ENCODE assay signal across 1 cellular context in the genomic region with DNA sequence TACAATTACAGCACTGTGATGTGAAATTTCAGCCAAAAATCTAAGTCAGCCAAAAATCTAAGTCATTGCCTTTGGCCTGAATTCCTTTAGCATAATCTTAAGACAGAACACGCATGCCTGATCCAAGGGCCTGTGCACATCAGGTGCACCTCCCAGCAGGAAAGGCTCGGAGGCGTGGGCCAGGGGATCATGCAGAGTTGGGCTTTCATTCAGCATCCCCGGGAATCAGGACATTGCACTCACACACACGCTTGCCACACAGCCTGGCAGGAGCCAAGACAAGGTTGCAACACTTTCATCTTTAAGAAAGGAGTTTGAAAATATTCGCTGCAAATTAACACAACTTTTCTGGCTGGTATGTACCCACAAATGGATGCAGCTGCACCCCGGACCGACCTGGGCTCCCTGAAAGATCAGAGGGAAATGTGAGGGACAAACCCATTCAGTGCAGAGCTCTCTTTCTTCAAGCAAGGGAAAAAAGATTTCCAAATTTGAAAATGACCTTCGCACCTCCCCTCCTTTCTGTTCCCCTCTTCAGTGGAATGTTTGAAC.
TF ChIP-seq lines count a peak whose summit lies in the region.

No MANE protein-coding gene starts in this region.

TF ChIP-seq in HepG2, 621 proteins besides CTCF, POLR2A, EP300 and RAD21 (continued from another document):
- peak; percentile 90; the same call in 1 of the 2 replicates for TF ChIP-seq SSRP1 (CRISPR knock-in tag; IDR thresholded peaks at IDR 0.05)
- TF ChIP-seq TRAFD1 (CRISPR knock-in tag; IDR thresholded peaks at IDR 0.05; ENCODE audit: borderline replicate concordance) = no peak
- no peak for TF ChIP-seq FOXC1 (CRISPR knock-in tag; IDR thresholded peaks at IDR 0.05; ENCODE audit: borderline replicate concordance)
- peak; percentile 83 for TF ChIP-seq CEBPB (IDR thresholded peaks at IDR 0.05; ENCODE audit: borderline replicate concordance, low read depth, low read length)
- 0 out of 2 replicates have a peak, but pooled peaks have one; percentile 1 for TF ChIP-seq POGZ (CRISPR knock-in tag; IDR thresholded peaks at IDR 0.05)
- no peak for TF ChIP-seq ZNF441 (CRISPR knock-in tag; IDR thresholded peaks at IDR 0.05; ENCODE audit: borderline replicate concordance)
- peak; percentile 26 for TF ChIP-seq MED8 (CRISPR knock-in tag; IDR thresholded peaks at IDR 0.05; ENCODE audit: insufficient replicate concordance)
- no peak for TF ChIP-seq FOXA3 (CRISPR knock-in tag; IDR thresholded peaks at IDR 0.05)
- TF ChIP-seq DNMT1 (CRISPR knock-in tag; IDR thresholded peaks at IDR 0.05) = no peak
- peak; percentile 55; the same call in 1 of the 2 replicates for TF ChIP-seq HNF4A (CRISPR knock-in tag; IDR thresholded peaks at IDR 0.05)
- no peak for TF ChIP-seq ZC3H4 (CRISPR knock-in tag; IDR thresholded peaks at IDR 0.05; ENCODE audit: borderline replicate concordance)
- no peak for TF ChIP-seq KLF6 (CRISPR knock-in tag; IDR thresholded peaks at IDR 0.05)
- TF ChIP-seq ZSCAN30 (CRISPR knock-in tag; IDR thresholded peaks at IDR 0.05) = no peak; the same call in 1 of the 2 replicates
- no peak for TF ChIP-seq HCFC1 (IDR thresholded peaks at IDR 0.05; ENCODE audit: low read depth, low read length)
- TF ChIP-seq ZNF670 (CRISPR knock-in tag; IDR thresholded peaks at IDR 0.05; ENCODE audit: borderline replicate concordance) = no peak
- no peak for TF ChIP-seq ZNF350 (CRISPR knock-in tag; IDR thresholded peaks at IDR 0.05; ENCODE audit: borderline replicate concordance, low read depth)
- TF ChIP-seq MYC (CRISPR knock-in tag; IDR thresholded peaks at IDR 0.05; ENCODE audit: borderline replicate concordance) = 0 out of 2 replicates have a peak, but pooled peaks have one; percentile 2
- 0 out of 2 replicates have a peak, but pooled peaks have one; percentile 6 for TF ChIP-seq BHLHE40 (IDR thresholded peaks at IDR 0.05; ENCODE audit: low read length)
- no peak for TF ChIP-seq TARDBP (CRISPR knock-in tag; IDR thresholded peaks at IDR 0.05)
- no peak for TF ChIP-seq ZNF160 (CRISPR knock-in tag; IDR thresholded peaks at IDR 0.05)
- peak; percentile 56; the same call in 1 of the 2 replicates for TF ChIP-seq RBFOX2 (IDR thresholded peaks at IDR 0.05; ENCODE audit: low read depth, low read length)
- TF ChIP-seq KLF15 (CRISPR knock-in tag; IDR thresholded peaks at IDR 0.05; ENCODE audit: borderline replicate concordance) = no peak
- TF ChIP-seq RFX3 (CRISPR knock-in tag; IDR thresholded peaks at IDR 0.05) = no peak
- no peak for TF ChIP-seq CENPT (CRISPR knock-in tag; IDR thresholded peaks at IDR 0.05; ENCODE audit: low read depth)
- no peak for TF ChIP-seq SMAD3 (CRISPR knock-in tag; IDR thresholded peaks at IDR 0.05)
- no peak for TF ChIP-seq LCORL (IDR thresholded peaks at IDR 0.05)
- peak; percentile 84; the same call in 1 of the 2 replicates for TF ChIP-seq LCORL (CRISPR knock-in tag; IDR thresholded peaks at IDR 0.05)
- TF ChIP-seq ZNF317 (CRISPR knock-in tag; IDR thresholded peaks at IDR 0.05) = peak; percentile 29; the same call in 1 of the 2 replicates
- TF ChIP-seq, protein P1, sequence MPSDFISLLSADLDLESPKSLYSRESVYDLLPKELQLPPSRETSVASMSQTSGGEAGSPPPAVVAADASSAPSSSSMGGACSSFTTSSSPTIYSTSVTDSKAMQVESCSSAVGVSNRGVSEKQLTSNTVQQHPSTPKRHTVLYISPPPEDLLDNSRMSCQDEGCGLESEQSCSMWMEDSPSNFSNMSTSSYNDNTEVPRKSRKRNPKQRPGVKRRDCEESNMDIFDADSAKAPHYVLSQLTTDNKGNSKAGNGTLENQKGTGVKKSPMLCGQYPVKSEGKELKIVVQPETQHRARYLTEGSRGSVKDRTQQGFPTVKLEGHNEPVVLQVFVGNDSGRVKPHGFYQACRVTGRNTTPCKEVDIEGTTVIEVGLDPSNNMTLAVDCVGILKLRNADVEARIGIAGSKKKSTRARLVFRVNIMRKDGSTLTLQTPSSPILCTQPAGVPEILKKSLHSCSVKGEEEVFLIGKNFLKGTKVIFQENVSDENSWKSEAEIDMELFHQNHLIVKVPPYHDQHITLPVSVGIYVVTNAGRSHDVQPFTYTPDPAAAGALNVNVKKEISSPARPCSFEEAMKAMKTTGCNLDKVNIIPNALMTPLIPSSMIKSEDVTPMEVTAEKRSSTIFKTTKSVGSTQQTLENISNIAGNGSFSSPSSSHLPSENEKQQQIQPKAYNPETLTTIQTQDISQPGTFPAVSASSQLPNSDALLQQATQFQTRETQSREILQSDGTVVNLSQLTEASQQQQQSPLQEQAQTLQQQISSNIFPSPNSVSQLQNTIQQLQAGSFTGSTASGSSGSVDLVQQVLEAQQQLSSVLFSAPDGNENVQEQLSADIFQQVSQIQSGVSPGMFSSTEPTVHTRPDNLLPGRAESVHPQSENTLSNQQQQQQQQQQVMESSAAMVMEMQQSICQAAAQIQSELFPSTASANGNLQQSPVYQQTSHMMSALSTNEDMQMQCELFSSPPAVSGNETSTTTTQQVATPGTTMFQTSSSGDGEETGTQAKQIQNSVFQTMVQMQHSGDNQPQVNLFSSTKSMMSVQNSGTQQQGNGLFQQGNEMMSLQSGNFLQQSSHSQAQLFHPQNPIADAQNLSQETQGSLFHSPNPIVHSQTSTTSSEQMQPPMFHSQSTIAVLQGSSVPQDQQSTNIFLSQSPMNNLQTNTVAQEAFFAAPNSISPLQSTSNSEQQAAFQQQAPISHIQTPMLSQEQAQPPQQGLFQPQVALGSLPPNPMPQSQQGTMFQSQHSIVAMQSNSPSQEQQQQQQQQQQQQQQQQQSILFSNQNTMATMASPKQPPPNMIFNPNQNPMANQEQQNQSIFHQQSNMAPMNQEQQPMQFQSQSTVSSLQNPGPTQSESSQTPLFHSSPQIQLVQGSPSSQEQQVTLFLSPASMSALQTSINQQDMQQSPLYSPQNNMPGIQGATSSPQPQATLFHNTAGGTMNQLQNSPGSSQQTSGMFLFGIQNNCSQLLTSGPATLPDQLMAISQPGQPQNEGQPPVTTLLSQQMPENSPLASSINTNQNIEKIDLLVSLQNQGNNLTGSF (CRISPR knock-in tag; IDR thresholded peaks at IDR 0.05) = no peak
- no peak for TF ChIP-seq ZMAT5 (CRISPR knock-in tag; IDR thresholded peaks at IDR 0.05; ENCODE audit: borderline replicate concordance, low read depth)
- peak; percentile 68; the same call in 1 of the 2 replicates for TF ChIP-seq TCF7 (IDR thresholded peaks at IDR 0.05; ENCODE audit: low read depth)
- TF ChIP-seq FOXO1 (CRISPR knock-in tag; IDR thresholded peaks at IDR 0.05) = no peak
- TF ChIP-seq KDM5A (IDR thresholded peaks at IDR 0.05; ENCODE audit: borderline replicate concordance, low read length) = peak; percentile 41; the same call in 1 of the 2 replicates
